Comparison of ENCODE assay signal across 27 cellular contexts in genomic region chr2:26560892-26561291, GRCh38.
"Had no signal": no experiment of that assay in that cellular context is flagged by ENCODE, and none has a peak within 500 bp of the region (broad histone marks: within the 10 kb centered on the region; RNA-seq: fewer than 3 reads in every experiment).

No MANE protein-coding gene starts in this region.

- H2AFZ ChIP-seq: parathyroid adenoma had no signal

- H3K36me3 ChIP-seq: esophagus squamous epithelium, heart right ventricle, left lung, tibial nerve, WERI-Rb-1 had no signal

- FAIRE-seq: colon, endometrium had no signal

- H3K79me2 ChIP-seq: parathyroid adenoma had no signal

- ATAC-seq: activated CD4-positive, CD25-positive, alpha-beta regulatory T cell treated with anti-CD3 and anti-CD28 coated beads, Interleukin-2, amount 50 U/mL, for 24 hours; activated T-cell treated with anti-CD3 and anti-CD28 coated beads, Interleukin-2, amount 50 U/mL, for 72 hours; heart right ventricle; left lung; mucosa of descending colon; psoas muscle; SK-N-SH treated with all-trans-retinoic acid at 6 μM for 48 hours; T-helper 17 cell had no signal

- H3K4me1 ChIP-seq: parathyroid adenoma, psoas muscle had no signal

- H3K4me1 Mint-ChIP-seq: nephron progenitor cell had no signal

- H3K9me3 Mint-ChIP-seq: activated naive CD4-positive, alpha-beta T cell treated with anti-CD3 and anti-CD28 coated beads for 36 hours; activated T-cell treated with anti-CD3 and anti-CD28 coated beads, Interleukin-2, amount 50 U/mL, for 72 hours; nephron progenitor cell had no signal

- H3K4me3 Mint-ChIP-seq: nephron progenitor cell had no signal

- H3K27ac Mint-ChIP-seq: activated naive CD4-positive, alpha-beta T cell treated with anti-CD3 and anti-CD28 coated beads for 36 hours; activated T-cell treated with anti-CD3 and anti-CD28 coated beads, Interleukin-2, amount 50 U/mL, for 72 hours; nephron progenitor cell; T-helper 17 cell had no signal

- H3K27ac ChIP-seq: epithelial cell of prostate, esophagus squamous epithelium, heart right ventricle, left lung, parathyroid adenoma, psoas muscle, tibial nerve, WERI-Rb-1 had no signal

- H3K9ac ChIP-seq: parathyroid adenoma had no signal

- H3K4me3 ChIP-seq: esophagus squamous epithelium, heart right ventricle, left lung, lung, mucosa of descending colon, psoas muscle, tibial nerve had no signal

- H3K9me3 ChIP-seq: esophagus squamous epithelium, heart right ventricle, left lung, mucosa of descending colon, psoas muscle, tibial nerve had no signal

- DNase-seq: activated CD4-positive, alpha-beta T cell treated with anti-CD3 and anti-CD28 coated beads for 48 hours; activated CD4-positive, alpha-beta T cell treated with anti-CD3 and anti-CD28 coated beads, Interleukin-2, amount 50 U/mL, for 48 hours; activated naive CD4-positive, alpha-beta T cell treated with anti-CD3 and anti-CD28 coated beads for 36 hours; activated T-cell treated with anti-CD3 and anti-CD28 coated beads for 4 hours; activated T-cell treated with anti-CD3 and anti-CD28 coated beads, Interleukin-2, amount 50 U/mL, for 72 hours; dermis blood vessel endothelial cell; effector CD4-positive, alpha-beta T cell; esophagus squamous epithelium; foreskin melanocyte; heart right ventricle; left lung; mesendoderm; nephron progenitor cell; stimulated activated naive CD4-positive, alpha-beta T cell; T-helper 17 cell; T1000; WERI-Rb-1 had no signal
